In the genomic region with DNA sequence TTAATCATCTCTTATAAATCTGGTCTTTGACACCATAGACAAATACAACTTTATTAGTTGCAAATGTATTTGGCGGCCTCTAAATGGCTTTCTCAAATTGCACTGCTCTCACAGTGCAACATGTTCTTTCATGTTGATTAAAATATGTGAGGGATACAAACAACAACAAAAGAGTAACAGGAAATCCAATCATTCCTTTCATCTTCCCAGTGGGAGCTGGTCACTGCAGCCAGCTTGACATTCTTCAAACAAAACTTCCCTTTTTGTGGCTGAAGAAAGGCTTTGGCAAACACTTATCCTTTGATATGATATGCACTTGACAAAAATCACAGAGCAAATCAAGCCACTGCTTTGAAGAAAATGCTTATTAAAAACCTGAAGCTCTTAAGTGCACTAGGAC, we compare ENCODE assay signal across 32 cellular contexts.
A peak's percentile ranks its signal among the peaks of the same experiment; 100 is the strongest.
DNase-seq lines count a peak whose midpoint lies in the region; ATAC-seq, FAIRE-seq and TF ChIP-seq lines count a peak whose summit lies in the region.
"Had no signal": no experiment of that assay in that cellular context is flagged by ENCODE, and none has a peak within 500 bp of the region (broad histone marks: within the 10 kb centered on the region; RNA-seq: fewer than 3 reads in every experiment).

No MANE protein-coding gene starts in this region.

- no peak overlapping the region for H3K27ac Mint-ChIP-seq in neural progenitor cell
- no peak overlapping the region for H3K27ac Mint-ChIP-seq in CD8-positive, alpha-beta T cell
- H3K27ac Mint-ChIP-seq: activated CD4-positive, alpha-beta T cell treated with anti-CD3 and anti-CD28 coated beads for 36 hours; activated naive CD8-positive, alpha-beta T cell treated with anti-CD3 and anti-CD28 coated beads, Interleukin-2, amount 10 ng/mL, durations not matched to agents 7 days and 5 days; CD4-positive, CD25-positive, alpha-beta regulatory T cell; effector memory CD8-positive, alpha-beta T cell; stimulated activated naive CD8-positive, alpha-beta T cell treated with anti-CD3 and anti-CD28 coated beads, Interleukin-15, amount 100 ng/mL, for 72 hours had no signal

- ATAC-seq in HG03432 (IDR thresholded peaks at IDR 0.05; ENCODE audit: unreplicated experiment) = no peak
- ATAC-seq in CD8-positive, alpha-beta T cell = no peak
- ATAC-seq: activated CD4-positive, alpha-beta T cell treated with anti-CD3 and anti-CD28 coated beads for 36 hours; effector memory CD8-positive, alpha-beta T cell; stimulated activated naive CD8-positive, alpha-beta T cell treated with anti-CD3 and anti-CD28 coated beads, Interleukin-15, amount 100 ng/mL, for 72 hours had no signal

- H4K20me1 ChIP-seq in neural progenitor cell (ENCODE audit: low read depth) = no peaks in the 10 kb centered on the region

- H3K36me3 ChIP-seq in bronchial epithelial cell (ENCODE audit: control insufficient read depth, insufficient read depth, low read length) (no peaks in the 10 kb centered on the region), neural progenitor cell (no peaks in the 10 kb centered on the region)
- no peaks in the 10 kb centered on the region for H3K36me3 ChIP-seq in CD8-positive, alpha-beta T cell (ENCODE audit: insufficient read depth, low read length)
- H3K36me3 ChIP-seq: ascending aorta, esophagus muscularis mucosa, left ventricle myocardium inferior, vagina had no signal

- peaks cover 29% of the 10 kb centered on the region for H3K4me1 Mint-ChIP-seq in neural progenitor cell
- no peaks in the 10 kb centered on the region for H3K4me1 Mint-ChIP-seq in CD8-positive, alpha-beta T cell (ENCODE audit: low read depth)
- H3K4me1 Mint-ChIP-seq: activated CD4-positive, alpha-beta T cell treated with anti-CD3 and anti-CD28 coated beads for 36 hours; activated naive CD8-positive, alpha-beta T cell treated with anti-CD3 and anti-CD28 coated beads, Interleukin-2, amount 10 ng/mL, durations not matched to agents 7 days and 5 days; CD4-positive, CD25-positive, alpha-beta regulatory T cell; stimulated activated naive CD8-positive, alpha-beta T cell treated with anti-CD3 and anti-CD28 coated beads, Interleukin-15, amount 100 ng/mL, for 72 hours had no signal

- no peak overlapping the region for H2AFZ ChIP-seq in neural progenitor cell (replicated peaks)
- H2AFZ ChIP-seq: hepatocyte had no signal

- H3F3A ChIP-seq in neural progenitor cell (ENCODE audit: low read depth) = no peaks in the 10 kb centered on the region

- H3K9me3 Mint-ChIP-seq in neural progenitor cell = peaks cover 6% of the 10 kb centered on the region
- H3K9me3 Mint-ChIP-seq in CD8-positive, alpha-beta T cell = peaks cover 14% of the 10 kb centered on the region
- H3K9me3 Mint-ChIP-seq: activated naive CD8-positive, alpha-beta T cell treated with anti-CD3 and anti-CD28 coated beads, Interleukin-2, amount 10 ng/mL, durations not matched to agents 7 days and 5 days; stimulated activated naive CD8-positive, alpha-beta T cell treated with anti-CD3 and anti-CD28 coated beads, Interleukin-15, amount 100 ng/mL, for 72 hours had no signal

- CTCF ChIA-PET in CD8-positive, alpha-beta T cell (lab: Charles Lee) = no interaction called here

- DNase-seq in DMS53 (lab: John Stamatoyannopoulos, UW) (peak; percentile 1), DMS53 treated with DMSO at 0.1 percent for 48 hours (lab: John Stamatoyannopoulos, UW; ENCODE audit: unreplicated experiment) (no peak), NCI-H146 (lab: John Stamatoyannopoulos, UW) (peak; percentile 40), bronchial epithelial cell (ENCODE audit: low read depth) (peak; percentile 23), neural progenitor cell (ENCODE audit: low spot score) (peak; percentile 40), medulla oblongata (ENCODE audit: extremely low spot score) (no peak)
- no peak for DNase-seq in CD8-positive, alpha-beta T cell
- DNase-seq: activated CD4-positive, alpha-beta T cell treated with anti-CD3 and anti-CD28 coated beads for 36 hours; activated CD8-positive, alpha-beta memory T cell treated with anti-CD3 and anti-CD28 coated beads for 24 hours; activated effector memory CD4-positive, alpha-beta T cell treated with anti-CD3 and anti-CD28 coated beads, Interleukin-2, amount 50 U/mL, for 16 hours; activated naive CD8-positive, alpha-beta T cell treated with anti-CD3 and anti-CD28 coated beads, Interleukin-2, amount 10 ng/mL, durations not matched to agents 7 days and 5 days; activated T-cell treated with anti-CD3 and anti-CD28 coated beads, Interleukin-2, amount 50 U/mL, for 1 hour; caudate nucleus; CD4-positive, CD25-positive, alpha-beta regulatory T cell; cortex of kidney; effector memory CD8-positive, alpha-beta T cell; H7; left ventricle myocardium inferior; NCI-H187; NCI-H226; NCI-H774; SK-N-SH; stimulated activated CD8-positive, alpha-beta memory T cell treated with anti-CD3 and anti-CD28 coated beads, Interleukin-4, amount 100 ng/mL, for 48 hours; stimulated activated naive CD8-positive, alpha-beta T cell treated with anti-CD3 and anti-CD28 coated beads, Interleukin-15, amount 100 ng/mL, for 72 hours; T-helper 2 cell had no signal

- H3K27me3 ChIP-seq in bronchial epithelial cell (ENCODE audit: control insufficient read depth, insufficient read depth, low read length) (no peaks in the 10 kb centered on the region), neural progenitor cell (peaks cover 9% of the 10 kb centered on the region)
- H3K27me3 ChIP-seq in CD8-positive, alpha-beta T cell (ENCODE audit: insufficient read depth, low read length) = no peaks in the 10 kb centered on the region
- H3K27me3 ChIP-seq: ascending aorta, esophagus muscularis mucosa, hepatocyte, vagina had no signal

- H3K36me3 Mint-ChIP-seq in neural progenitor cell = no peaks in the 10 kb centered on the region
- no peaks in the 10 kb centered on the region for H3K36me3 Mint-ChIP-seq in CD8-positive, alpha-beta T cell
- H3K36me3 Mint-ChIP-seq: activated naive CD8-positive, alpha-beta T cell treated with anti-CD3 and anti-CD28 coated beads, Interleukin-2, amount 10 ng/mL, durations not matched to agents 7 days and 5 days; CD4-positive, CD25-positive, alpha-beta regulatory T cell had no signal

- no peak overlapping the region for H3K4me3 ChIP-seq in bronchial epithelial cell (ENCODE audit: low read depth, low read length)
- no peak overlapping the region for H3K4me3 ChIP-seq in neural progenitor cell
- H3K4me3 ChIP-seq in CD8-positive, alpha-beta T cell (ENCODE audit: low read depth, low read length) = no peak overlapping the region
- H3K4me3 ChIP-seq: ascending aorta, esophagus muscularis mucosa, hepatocyte, left ventricle myocardium inferior, vagina had no signal

- H3K79me2 ChIP-seq in neural progenitor cell (ENCODE audit: low read depth) = no peaks in the 10 kb centered on the region
- H3K79me2 ChIP-seq: hepatocyte had no signal

- no peaks in the 10 kb centered on the region for H3K9me3 ChIP-seq in neural progenitor cell (ENCODE audit: low read depth)
- no peaks in the 10 kb centered on the region for H3K9me3 ChIP-seq in CD8-positive, alpha-beta T cell (ENCODE audit: low read length)
- H3K9me3 ChIP-seq: ascending aorta, esophagus muscularis mucosa, left ventricle myocardium inferior, SK-N-SH, vagina had no signal

- intact Hi-C loops in CD8-positive, alpha-beta T cell (cut with DNase I, micrococcal nuclease) = no loop called here

- POLR2A ChIA-PET in CD8-positive, alpha-beta T cell (lab: Charles Lee) = no interaction called here

- no peaks in the 10 kb centered on the region for H3K27me3 Mint-ChIP-seq in neural progenitor cell (ENCODE audit: insufficient read depth, low read depth)
- no peaks in the 10 kb centered on the region for H3K27me3 Mint-ChIP-seq in CD8-positive, alpha-beta T cell (ENCODE audit: low read depth)
- H3K27me3 Mint-ChIP-seq: activated CD4-positive, alpha-beta T cell treated with anti-CD3 and anti-CD28 coated beads for 36 hours; activated naive CD8-positive, alpha-beta T cell treated with anti-CD3 and anti-CD28 coated beads, Interleukin-2, amount 10 ng/mL, durations not matched to agents 7 days and 5 days; CD4-positive, CD25-positive, alpha-beta regulatory T cell; effector memory CD8-positive, alpha-beta T cell; stimulated activated naive CD8-positive, alpha-beta T cell treated with anti-CD3 and anti-CD28 coated beads, Interleukin-15, amount 100 ng/mL, for 72 hours had no signal

- H3K4me1 ChIP-seq in neural progenitor cell = peaks cover 6% of the 10 kb centered on the region
- H3K4me1 ChIP-seq in CD8-positive, alpha-beta T cell (ENCODE audit: insufficient read depth, low read length) = no peaks in the 10 kb centered on the region
- H3K4me1 ChIP-seq: ascending aorta, esophagus muscularis mucosa, left ventricle myocardium inferior, vagina had no signal

- no peak overlapping the region for H3K27ac ChIP-seq in neural progenitor cell
- no peak overlapping the region for H3K27ac ChIP-seq in CD8-positive, alpha-beta T cell (ENCODE audit: low read depth, low read length)
- H3K27ac ChIP-seq: 22Rv1, ascending aorta, esophagus muscularis mucosa, hepatocyte, left ventricle myocardium inferior, vagina had no signal

- no peak for FAIRE-seq in bronchial epithelial cell (lab: Jason Lieb, UNC)
- FAIRE-seq: HTR-8/SVneo had no signal

- no peak overlapping the region for H3K9ac ChIP-seq in neural progenitor cell
- H3K9ac ChIP-seq: SK-N-SH had no signal

- no peak overlapping the region for H3K4me3 Mint-ChIP-seq in neural progenitor cell
- H3K4me3 Mint-ChIP-seq in CD8-positive, alpha-beta T cell = no peak overlapping the region
- H3K4me3 Mint-ChIP-seq: activated CD4-positive, alpha-beta T cell treated with anti-CD3 and anti-CD28 coated beads for 36 hours; activated naive CD8-positive, alpha-beta T cell treated with anti-CD3 and anti-CD28 coated beads, Interleukin-2, amount 10 ng/mL, durations not matched to agents 7 days and 5 days; CD4-positive, CD25-positive, alpha-beta regulatory T cell; effector memory CD8-positive, alpha-beta T cell; stimulated activated naive CD8-positive, alpha-beta T cell treated with anti-CD3 and anti-CD28 coated beads, Interleukin-15, amount 100 ng/mL, for 72 hours had no signal

- no peak for TF ChIP-seq CTCF in bronchial epithelial cell (IDR thresholded peaks at IDR 0.05; ENCODE audit: insufficient read depth, low read length, severe bottlenecking)
- no peak for TF ChIP-seq CTCF in neural progenitor cell (IDR thresholded peaks at IDR 0.05)
- no peak for TF ChIP-seq CTCF in CD8-positive, alpha-beta T cell (IDR thresholded peaks at IDR 0.05)

- no peak overlapping the region for H3K4me2 ChIP-seq in neural progenitor cell
- H3K4me2 ChIP-seq: hepatocyte, SK-N-SH had no signal

Comparison
In these comparisons a context has a peak if more than half of its experiments do, and no peak if none do; other contexts are left out.
1. DNase-seq: peak in DMS53 (single experiment), NCI-H146 (single experiment), bronchial epithelial cell (single experiment) and neural progenitor cell (single experiment); none in DMS53 treated with DMSO at 0.1 percent for 48 hours (single experiment), CD8-positive, alpha-beta T cell (0 of 7) and medulla oblongata (single experiment).